ENCODE assay signal across 18 cellular contexts in the genomic region with DNA sequence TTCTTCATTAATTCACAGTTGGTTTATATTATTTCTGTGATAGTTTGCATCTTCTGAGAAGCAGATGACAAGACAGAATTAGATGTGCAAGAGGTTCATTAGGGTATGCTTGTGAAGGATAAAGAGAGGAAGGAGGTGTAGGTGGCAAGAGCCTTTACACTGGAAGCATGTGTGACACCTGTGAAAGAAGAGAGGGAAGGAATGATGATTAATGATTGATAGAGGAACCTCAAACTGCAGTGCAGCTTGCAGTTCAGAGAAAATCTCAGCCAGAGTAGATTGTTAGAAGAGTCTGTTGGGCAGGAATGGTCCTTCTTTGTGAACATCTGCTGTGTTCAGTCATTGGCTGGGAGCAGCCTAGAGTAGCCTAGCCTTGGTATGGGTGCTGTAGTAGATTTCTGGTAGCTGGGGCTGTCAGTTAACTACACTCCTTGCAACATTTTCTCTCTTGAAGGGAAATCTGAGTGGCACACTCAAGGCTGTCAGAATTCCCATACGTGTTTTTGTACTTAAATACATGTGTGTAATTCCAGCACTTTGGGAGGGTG. TPM values are rescaled to one million over a fixed set of nuclear protein-coding genes. Genes with fewer than 3 reads are reported as not detected.
DNase-seq lines count a peak whose midpoint lies in the region; ATAC-seq, FAIRE-seq and TF ChIP-seq lines count a peak whose summit lies in the region.
"Had no signal": no experiment of that assay in that cellular context is flagged by ENCODE, and none has a peak within 500 bp of the region (broad histone marks: within the 10 kb centered on the region; RNA-seq: fewer than 3 reads in every experiment).

No MANE protein-coding gene starts in this region.

- no peak for TF ChIP-seq CTCF in A549 (IDR thresholded peaks at IDR 0.05)
- no peak for TF ChIP-seq CTCF in GM23338 (conservative IDR thresholded peaks at IDR 0.05; ENCODE audit: low read depth in 2 of 2)
- no peak for TF ChIP-seq CTCF in RWPE1 (conservative IDR thresholded peaks at IDR 0.05; ENCODE audit: low read depth)
- no peak for TF ChIP-seq CTCF in smooth muscle cell (IDR thresholded peaks at IDR 0.05; ENCODE audit: borderline replicate concordance, insufficient read depth, poor library complexity, severe bottlenecking)

- H3K79me2 ChIP-seq in GM23338 (replicated peaks; ENCODE audit: insufficient read depth) (peaks cover 100% of the 10 kb centered on the region), smooth muscle cell (ENCODE audit: low read depth) (peaks cover 100% of the 10 kb centered on the region)

- peak in 1 of 2 experiments; percentile 50; a peak in 3 of 6 replicates for ATAC-seq in A549
- no peak for ATAC-seq in GM23338
- ATAC-seq in left lobe of liver, result peak; percentile 40

- POLR2A ChIA-PET in A549 (lab: Yijun Ruan, JAX), result no interaction called here
- POLR2A ChIA-PET in RWPE1 (lab: Yijun Ruan, JAX; ENCODE audit: low non-redundant PET), result no interaction called here

- peaks cover 4% of the 10 kb centered on the region for H3K27me3 Mint-ChIP-seq in GM23338 (ENCODE audit: insufficient read depth, low read depth, poor library complexity)
- H3K27me3 Mint-ChIP-seq: CD4-positive, CD25-positive, alpha-beta regulatory T cell had no signal

- H2AFZ ChIP-seq in GM23338 (no peak overlapping the region), smooth muscle cell (ENCODE audit: low read depth) (no peak overlapping the region)

- H3F3A ChIP-seq in GM23338 (replicated peaks; ENCODE audit: low read depth) (peaks cover 7% of the 10 kb centered on the region; the same call in 1 of the 2 replicates), smooth muscle cell (ENCODE audit: low read depth) (no peaks in the 10 kb centered on the region)

- H3K4me3 Mint-ChIP-seq in GM23338, result no peak overlapping the region

- no peaks in the 10 kb centered on the region for H3K9me3 Mint-ChIP-seq in GM23338
- H3K9me3 Mint-ChIP-seq: CD4-positive, CD25-positive, alpha-beta regulatory T cell had no signal

- WGBS in A549 (ENCODE audit: missing lambda C conversion rate), result 95% methylated on average over 1 of the region's 1 CpG
- 86 to 95% (median 94%) methylated on average over 1 of the region's 1 CpG for WGBS in small intestine, 3 donors
- WGBS in smooth muscle cell (ENCODE audit: low lambda C conversion rate), result 100% methylated on average over 1 of the region's 1 CpG

- H3K27ac Mint-ChIP-seq in GM23338, result no peak overlapping the region
- H3K27ac Mint-ChIP-seq: CD4-positive, CD25-positive, alpha-beta regulatory T cell had no signal

- H3K4me1 ChIP-seq in A549 (peaks cover 27% of the 10 kb centered on the region), GM23338 (ENCODE audit: insufficient read depth) (no peaks in the 10 kb centered on the region), small intestine (ENCODE audit: control insufficient read depth in 2 of 2, insufficient read depth in 1 of 2, low read depth in 1 of 2, low read length in 1 of 2) (peaks cover 0 to 11% of the 10 kb centered on the region in 2 donors), smooth muscle cell (ENCODE audit: low read depth) (peaks cover 3% of the 10 kb centered on the region)
- H3K4me1 ChIP-seq: SJSA1 had no signal

- peak overlapping the region; percentile 20; the same call in 1 of the 3 replicates for H3K4me2 ChIP-seq in A549
- H3K4me2 ChIP-seq in GM23338, result no peak overlapping the region
- H3K4me2 ChIP-seq in smooth muscle cell, result no peak overlapping the region

- no peak for TF ChIP-seq RAD21 in A549 (conservative IDR thresholded peaks at IDR 0.05 in 1 of 2, IDR thresholded peaks at IDR 0.05 in 1 of 2)

- no peaks in the 10 kb centered on the region for H3K9me2 ChIP-seq in GM23338 (ENCODE audit: insufficient read depth)

- DNase-seq in A549 (ENCODE audit: low read depth in 1 of 2, low spot score in 1 of 2) (no peak), GM23338 (ENCODE audit: low spot score) (no peak), RWPE1 (ENCODE audit: low spot score) (no peak), left lobe of liver (ENCODE audit: low spot score) (no peak), small intestine (no peak), ureter (ENCODE audit: low spot score) (no peak), smooth muscle cell (lab: John Stamatoyannopoulos, UW; ENCODE audit: unreplicated experiment) (no peak), head of caudate nucleus (no peak)
- DNase-seq: CD4-positive, CD25-positive, alpha-beta regulatory T cell; DND-41; GF-D8; MV-4-11; NCI-H1436; NCI-H2029 treated with DMSO at 0.1 percent for 48 hours; NCI-H510A treated with DMSO at 0.1 percent for 48 hours had no signal

- no peak overlapping the region for H3K9ac ChIP-seq in smooth muscle cell (ENCODE audit: low read depth)

- H3K27ac ChIP-seq in A549 (no peak overlapping the region), GM23338 (ENCODE audit: low read depth) (peak overlapping the region; percentile 36; the same call in 1 of the 2 replicates), RWPE1 (peak overlapping the region; percentile 22; the same call in 1 of the 2 replicates), small intestine (ENCODE audit: low read depth in 1 of 2, low read length in 1 of 2) (no peak overlapping the region), smooth muscle cell (ENCODE audit: low read depth) (no peak overlapping the region)
- H3K27ac ChIP-seq: SJSA1 had no signal

- H3K27me3 ChIP-seq in GM23338 (ENCODE audit: insufficient read depth) (no peaks in the 10 kb centered on the region), small intestine (ENCODE audit: control insufficient read depth in 2 of 2, insufficient read depth in 2 of 2, low read length in 2 of 2) (no peaks in the 10 kb centered on the region), smooth muscle cell (ENCODE audit: low read depth) (no peaks in the 10 kb centered on the region)
- H3K27me3 ChIP-seq: SJSA1 had no signal

- no peak overlapping the region for H3K4me3 ChIP-seq in A549
- no peak overlapping the region for H3K4me3 ChIP-seq in GM23338
- H3K4me3 ChIP-seq in small intestine (ENCODE audit: low read depth in 1 of 2, low read length in 2 of 2), result no peak overlapping the region
- no peak overlapping the region for H3K4me3 ChIP-seq in smooth muscle cell
- H3K4me3 ChIP-seq: SJSA1 had no signal

- TF ChIP-seq POLR2A in A549 (IDR thresholded peaks at IDR 0.05; ENCODE audit: low read length), result no peak

- CTCF ChIA-PET in A549 (lab: Yijun Ruan, JAX) (interaction anchor here (1.1 kb wide), 1 partner anchor 29 kb away, joined by 3 read pairs; no protein-coding TSS in a partner anchor), RWPE1 (lab: Yijun Ruan, JAX) (no interaction called here)

- peaks cover 7% of the 10 kb centered on the region; the same call in 2 of the 3 replicates for H3K36me3 Mint-ChIP-seq in GM23338 (ENCODE audit: low read depth)

- peaks cover 5% of the 10 kb centered on the region; the same call in 2 of the 3 replicates for H3K4me1 Mint-ChIP-seq in GM23338

- no peak for FAIRE-seq in A549 (lab: Jason Lieb, UNC)
- FAIRE-seq in small intestine (lab: Jason Lieb, UNC), result no peak
- FAIRE-seq: A204.1, H54 had no signal

- H3K36me3 ChIP-seq in GM23338 (ENCODE audit: insufficient read depth) (no peaks in the 10 kb centered on the region; the same call in 1 of the 2 replicates), small intestine (ENCODE audit: control insufficient read depth in 2 of 2, insufficient read depth in 2 of 2, low read length in 2 of 2) (no peaks in the 10 kb centered on the region), smooth muscle cell (ENCODE audit: low read depth) (no peaks in the 10 kb centered on the region)

- intact Hi-C loops in head of caudate nucleus (cut with DNase I), result no loop called here

- H3K9me3 ChIP-seq in A549 (no peaks in the 10 kb centered on the region), small intestine (ENCODE audit: control insufficient read depth, low read depth) (no peaks in the 10 kb centered on the region), smooth muscle cell (replicated peaks; ENCODE audit: low read depth) (no peaks in the 10 kb centered on the region)
- H3K9me3 ChIP-seq: SJSA1 had no signal

- H4K20me1 ChIP-seq in GM23338 (replicated peaks; ENCODE audit: insufficient read depth) (peaks cover 52% of the 10 kb centered on the region), smooth muscle cell (ENCODE audit: low read depth) (peaks cover 98% of the 10 kb centered on the region)

- TF ChIP-seq EP300 in A549 (IDR thresholded peaks at IDR 0.05), result no peak

TF ChIP-seq in A549, 52 proteins besides CTCF, POLR2A, EP300 and RAD21 (continues in another document):
- TF ChIP-seq RARB (CRISPR knock-in tag; IDR thresholded peaks at IDR 0.05) (no peak), HOXB13 (CRISPR knock-in tag; IDR thresholded peaks at IDR 0.05; ENCODE audit: low read depth) (no peak), FOSB (CRISPR knock-in tag; IDR thresholded peaks at IDR 0.05) (no peak), RNF2 (IDR thresholded peaks at IDR 0.05; ENCODE audit: borderline replicate concordance, low read depth) (no peak), CEBPB (IDR thresholded peaks at IDR 0.05) (no peak), HEYL (CRISPR knock-in tag; IDR thresholded peaks at IDR 0.05) (no peak), BHLHE40 (IDR thresholded peaks at IDR 0.05; ENCODE audit: low read depth, low read length) (no peak), KDM5A (IDR thresholded peaks at IDR 0.05) (no peak), ZC3H11A (IDR thresholded peaks at IDR 0.05) (no peak), NFE2L2 (conservative IDR thresholded peaks at IDR 0.05; ENCODE audit: low read length) (no peak)

TF ChIP-seq in GM23338, 12 proteins besides CTCF, POLR2A, EP300 and RAD21 (continues in another document):
- TF ChIP-seq POLR2AphosphoS5 (IDR thresholded peaks at IDR 0.05; ENCODE audit: low read depth) (no peak), ZNF114 (CRISPR knock-in tag; IDR thresholded peaks at IDR 0.05) (no peak), ZNF331 (CRISPR knock-in tag; IDR thresholded peaks at IDR 0.05; ENCODE audit: low read depth) (no peak), EZH2phosphoT487 (IDR thresholded peaks at IDR 0.05; ENCODE audit: unreplicated experiment) (no peak), EZH2 (IDR thresholded peaks at IDR 0.05; ENCODE audit: low read depth, unreplicated experiment) (no peak)

RNA-seq across cellular contexts. Expression of a gene that starts 9.0 kb away (rescaled TPM):
- polyA plus RNA-seq in A549 (2011; rRNA removed), result 24.7 and 25.5 TPM in 2 replicates
- polyA plus RNA-seq in A549 (2012; cell fraction: cytosol; rRNA removed), result 8.3 and 10.0 TPM in 2 replicates
- polyA plus RNA-seq in A549 (2012; cell fraction: nucleus; rRNA removed), result 8.0 and 10.3 TPM in 2 replicates
- 16.4 to 17.7 TPM (median 17.1 TPM) in 3 replicates for polyA plus RNA-seq in A549 (2017; fragmentation: RNase III; extraction: RNeasy Plus Mini Kit Qiagen cat#74134 plus additional on column Dnase treatment)
- 22.7 and 24.3 TPM in 2 replicates for polyA minus RNA-seq in A549 (2011; rRNA and poly(A)+ RNA removed)
- 24.1 and 26.1 TPM in 2 replicates for total RNA-seq in GM23338 (2014; rRNA removed; shearing (Covaris generic))
- 7.6 and 8.7 TPM in 2 replicates for polyA plus RNA-seq in GM23338 (2016; fragmentation: Nextera tagmentation; extraction: Ambion mirVana)
- total RNA-seq in left lobe of liver, result 8.9 TPM
- polyA plus RNA-seq in small intestine, result 10 to 100 TPM in 2 of 3 donors, 1 to 10 TPM in 1; 9.2 to 14.1 (median 10.6) TPM
- total RNA-seq in ureter, result 21.9 TPM
- total RNA-seq in smooth muscle cell, result 25.7 and 29.3 TPM in 2 replicates
- 4.4 and 5.5 TPM in 2 replicates for polyA plus RNA-seq in smooth muscle cell

Comparison
In these comparisons a context has a peak if more than half of its experiments do, and no peak if none do; other contexts are left out.
1. H3K27ac ChIP-seq: peak in GM23338 (single experiment) and RWPE1 (single experiment); none in A549 (0 of 2), small intestine (0 of 2) and smooth muscle cell (single experiment).